In the genomic region with DNA sequence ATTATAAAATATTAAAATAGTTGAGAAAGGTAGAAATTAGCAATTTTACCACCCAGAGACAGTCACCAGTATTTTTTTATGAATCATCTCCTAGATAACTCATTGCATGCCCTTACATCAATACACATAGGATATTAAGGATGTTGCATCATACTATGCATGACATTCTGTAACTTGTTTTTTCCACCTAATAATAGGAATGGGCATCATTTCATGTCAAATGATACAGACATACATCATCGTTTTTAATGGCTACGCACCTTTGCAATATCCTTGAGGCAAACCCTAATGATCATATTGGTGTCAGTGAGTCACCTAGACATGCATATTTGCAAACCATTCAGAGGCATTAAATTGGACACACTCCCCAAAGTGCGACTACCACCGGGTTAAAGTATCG, we compare ENCODE assay signal across 25 cellular contexts.
"Had no signal": no experiment of that assay in that cellular context is flagged by ENCODE, and none has a peak within 500 bp of the region (broad histone marks: within the 10 kb centered on the region; RNA-seq: fewer than 3 reads in every experiment).

No MANE protein-coding gene starts in this region.

- H3K9me3 Mint-ChIP-seq: activated T-helper 17 cell treated with anti-CD3 and anti-CD28 coated beads, Interleukin-2, amount 50 U/mL, for 72 hours; naive thymus-derived CD4-positive, alpha-beta T cell; neural crest cell; T-helper 2 cell treated with Interferon-gamma antibody and Interleukin-4, amounts not matched to agents 5 μg/mL and 100 μg/mL, for 36 hours had no signal

- H3K27ac Mint-ChIP-seq: activated naive CD4-positive, alpha-beta T cell treated with anti-CD3 and anti-CD28 coated beads, Interleukin-2, amount 50 U/mL, for 72 hours; activated T-helper 17 cell treated with anti-CD3 and anti-CD28 coated beads, Interleukin-2, amount 50 U/mL, for 72 hours; effector memory CD8-positive, alpha-beta T cell; naive thymus-derived CD4-positive, alpha-beta T cell; T-helper 2 cell treated with Interferon-gamma antibody and Interleukin-4, amounts not matched to agents 5 μg/mL and 100 μg/mL, for 36 hours had no signal

- DNase-seq: activated CD4-positive, alpha-beta T cell treated with anti-CD3 and anti-CD28 coated beads for 1 hour; activated T-cell treated with anti-CD3 and anti-CD28 coated beads, Interleukin-2, amount 50 U/mL, for 1 hour; colonic mucosa; dorsolateral prefrontal cortex; effector memory CD8-positive, alpha-beta T cell; heart right ventricle; islet precursor cell; left colon; mesendoderm; naive thymus-derived CD4-positive, alpha-beta T cell; occipital lobe; sigmoid colon; stimulated activated CD4-positive, alpha-beta T cell treated with anti-CD3 and anti-CD28 coated beads, Interleukin-2, amount 100 ng/mL, for 48 hours; stimulated activated CD8-positive, alpha-beta memory T cell treated with anti-CD3 and anti-CD28 coated beads, Interleukin-4, amount 100 ng/mL, for 48 hours; stimulated activated naive CD4-positive, alpha-beta T cell; testis; trophoblast cell; uterus had no signal

- H3K27me3 Mint-ChIP-seq: activated T-helper 17 cell treated with anti-CD3 and anti-CD28 coated beads, Interleukin-2, amount 50 U/mL, for 72 hours; effector memory CD8-positive, alpha-beta T cell; naive thymus-derived CD4-positive, alpha-beta T cell had no signal

- FAIRE-seq: endothelial cell of umbilical vein had no signal

- H3K4me3 Mint-ChIP-seq: activated T-helper 17 cell treated with anti-CD3 and anti-CD28 coated beads, Interleukin-2, amount 50 U/mL, for 72 hours; effector memory CD8-positive, alpha-beta T cell; naive thymus-derived CD4-positive, alpha-beta T cell; neural crest cell; T-helper 2 cell treated with Interferon-gamma antibody and Interleukin-4, amounts not matched to agents 5 μg/mL and 100 μg/mL, for 36 hours had no signal

- ATAC-seq: activated naive CD4-positive, alpha-beta T cell treated with anti-CD3 and anti-CD28 coated beads, Interleukin-2, amount 50 U/mL, for 72 hours; activated T-helper 17 cell treated with anti-CD3 and anti-CD28 coated beads, Interleukin-2, amount 50 U/mL, for 72 hours; effector memory CD8-positive, alpha-beta T cell; heart right ventricle; left colon; naive thymus-derived CD4-positive, alpha-beta T cell had no signal

- H3K4me1 Mint-ChIP-seq: naive thymus-derived CD4-positive, alpha-beta T cell had no signal

- H3K27me3 ChIP-seq: adrenal gland, ascending aorta, colonic mucosa, dorsolateral prefrontal cortex, heart right ventricle, sigmoid colon, testis, uterus had no signal

- H3K9me3 ChIP-seq: adrenal gland, ascending aorta, colonic mucosa, heart right ventricle, sigmoid colon, testis, uterus had no signal

- H3K27ac ChIP-seq: adrenal gland, ascending aorta, colonic mucosa, dorsolateral prefrontal cortex, heart right ventricle, sigmoid colon, testis, uterus had no signal

- H3K4me1 ChIP-seq: adrenal gland, ascending aorta, colonic mucosa, heart right ventricle, sigmoid colon, testis, uterus had no signal

- H3K36me3 Mint-ChIP-seq: activated naive CD4-positive, alpha-beta T cell treated with anti-CD3 and anti-CD28 coated beads, Interleukin-2, amount 50 U/mL, for 72 hours; naive thymus-derived CD4-positive, alpha-beta T cell had no signal

- H3K36me3 ChIP-seq: adrenal gland, ascending aorta, colonic mucosa, heart right ventricle, sigmoid colon, uterus had no signal

- H3K4me3 ChIP-seq: adrenal gland, ascending aorta, colonic mucosa, dorsolateral prefrontal cortex, heart right ventricle, sigmoid colon, testis, uterus had no signal
